ENCODE assay signal across 19 cellular contexts in genomic region chr5:79975422-79975821, GRCh38. TPM values are rescaled to one million over a fixed set of nuclear protein-coding genes. Genes with fewer than 3 reads are reported as not detected.
DNase-seq lines count a peak whose midpoint lies in the region; ATAC-seq and TF ChIP-seq lines count a peak whose summit lies in the region.
"Had no signal": no experiment of that assay in that cellular context is flagged by ENCODE, and none has a peak within 500 bp of the region (broad histone marks: within the 10 kb centered on the region; RNA-seq: fewer than 3 reads in every experiment).

No MANE protein-coding gene starts in this region.

- ATAC-seq in foreskin keratinocyte (peak; percentile 61), HG02870 (IDR thresholded peaks at IDR 0.05; ENCODE audit: unreplicated experiment) (no peak)
- no peak for ATAC-seq in activated CD8-positive, alpha-beta T cell treated with anti-CD3 and anti-CD28 coated beads for 36 hours

- peaks cover 4% of the 10 kb centered on the region for H3K27me3 Mint-ChIP-seq in activated CD4-positive, alpha-beta memory T cell treated with anti-CD3 and anti-CD28 coated beads, Interleukin-2, amount 10 ng/mL, durations not matched to agents 7 days and 5 days
- peaks cover 3% of the 10 kb centered on the region for H3K27me3 Mint-ChIP-seq in activated CD4-positive, alpha-beta memory T cell treated with anti-CD3 and anti-CD28 coated beads for 36 hours
- H3K27me3 Mint-ChIP-seq in activated CD8-positive, alpha-beta T cell treated with anti-CD3 and anti-CD28 coated beads for 36 hours = peaks cover 3% of the 10 kb centered on the region

- H3K36me3 Mint-ChIP-seq in activated CD4-positive, alpha-beta memory T cell treated with anti-CD3 and anti-CD28 coated beads, Interleukin-2, amount 10 ng/mL, durations not matched to agents 7 days and 5 days (ENCODE audit: low read depth) = peaks cover 64% of the 10 kb centered on the region
- peaks cover 30% of the 10 kb centered on the region for H3K36me3 Mint-ChIP-seq in activated CD4-positive, alpha-beta memory T cell treated with anti-CD3 and anti-CD28 coated beads for 36 hours
- peaks cover 31% of the 10 kb centered on the region for H3K36me3 Mint-ChIP-seq in activated CD8-positive, alpha-beta T cell treated with anti-CD3 and anti-CD28 coated beads for 36 hours (ENCODE audit: low read depth)

- peaks cover 30% of the 10 kb centered on the region for H3K4me1 ChIP-seq in foreskin keratinocyte

- CTCF ChIA-PET in activated CD4-positive, alpha-beta memory T cell treated with anti-CD3 and anti-CD28 coated beads, Interleukin-2, amount 10 ng/mL, durations not matched to agents 7 days and 5 days (lab: Charles Lee) = interaction anchor here (0.5 to 0.8 kb wide), 2 partner anchors 12 to 108 kb away, joined by 3 to 4 read pairs; no protein-coding TSS in a partner anchor
- CTCF ChIA-PET in activated CD4-positive, alpha-beta memory T cell treated with anti-CD3 and anti-CD28 coated beads for 36 hours (lab: Charles Lee) = no interaction called here
- CTCF ChIA-PET in activated CD8-positive, alpha-beta T cell treated with anti-CD3 and anti-CD28 coated beads for 36 hours (lab: Charles Lee) = interaction anchor here (3.0 kb wide), 1 partner anchor 108 kb away, joined by 9 read pairs; no protein-coding TSS in a partner anchor

- no peaks in the 10 kb centered on the region for H3K9me3 Mint-ChIP-seq in activated CD4-positive, alpha-beta memory T cell treated with anti-CD3 and anti-CD28 coated beads, Interleukin-2, amount 10 ng/mL, durations not matched to agents 7 days and 5 days
- no peaks in the 10 kb centered on the region for H3K9me3 Mint-ChIP-seq in activated CD4-positive, alpha-beta memory T cell treated with anti-CD3 and anti-CD28 coated beads for 36 hours
- H3K9me3 Mint-ChIP-seq in activated CD8-positive, alpha-beta T cell treated with anti-CD3 and anti-CD28 coated beads for 36 hours = no peaks in the 10 kb centered on the region

- H3K27ac ChIP-seq in foreskin keratinocyte = peak overlapping the region; percentile 90
- H3K27ac ChIP-seq: BLaER1 treated with 17β-estradiol and CSF1 and Interleukin-3, amounts not matched to agents 10 nM and 100 nM; SK-N-MC had no signal

- no peaks in the 10 kb centered on the region for H3K27me3 ChIP-seq in foreskin keratinocyte
- H3K27me3 ChIP-seq: BLaER1 treated with 17β-estradiol and CSF1 and Interleukin-3, amounts not matched to agents 10 nM and 100 nM had no signal

- no peak for TF ChIP-seq CTCF in foreskin keratinocyte (conservative IDR thresholded peaks at IDR 0.05)
- no peak for TF ChIP-seq CTCF in activated CD8-positive, alpha-beta T cell treated with anti-CD3 and anti-CD28 coated beads for 36 hours (IDR thresholded peaks at IDR 0.05)

- DNase-seq in activated CD4-positive, alpha-beta memory T cell treated with anti-CD3 and anti-CD28 coated beads, Interleukin-2, amount 10 ng/mL, durations not matched to agents 7 days and 5 days = no peak
- DNase-seq in activated CD4-positive, alpha-beta memory T cell treated with anti-CD3 and anti-CD28 coated beads for 36 hours = no peak
- DNase-seq in RPMI7951 (ENCODE audit: low read depth) = peak; percentile 51
- DNase-seq in foreskin keratinocyte = peak; percentile 72 to 81
- no peak for DNase-seq in activated CD8-positive, alpha-beta T cell treated with anti-CD3 and anti-CD28 coated beads for 36 hours
- no peak for DNase-seq in putamen (ENCODE audit: low spot score)
- DNase-seq in NCI-H748 treated with DMSO at 0.1 percent for 48 hours (lab: John Stamatoyannopoulos, UW) = no peak
- DNase-seq: GF-D8; GOT3; MV-4-11; NCI-H1417 treated with DMSO at 0.1 percent for 48 hours; NCI-H1930; NCI-H526 treated with DMSO at 0.1 percent for 48 hours; NK-92 treated with Interleukin-12 subunit alpha and Interleukin-12 subunit beta, amount 100 ng/mL, for 24 hours; OCI-M1; T-helper 1 cell had no signal

- H3K4me3 Mint-ChIP-seq in activated CD4-positive, alpha-beta memory T cell treated with anti-CD3 and anti-CD28 coated beads, Interleukin-2, amount 10 ng/mL, durations not matched to agents 7 days and 5 days = no peak overlapping the region
- H3K4me3 Mint-ChIP-seq in activated CD4-positive, alpha-beta memory T cell treated with anti-CD3 and anti-CD28 coated beads for 36 hours = no peak overlapping the region
- H3K4me3 Mint-ChIP-seq in activated CD8-positive, alpha-beta T cell treated with anti-CD3 and anti-CD28 coated beads for 36 hours = no peak overlapping the region

- H3K27ac Mint-ChIP-seq in activated CD4-positive, alpha-beta memory T cell treated with anti-CD3 and anti-CD28 coated beads, Interleukin-2, amount 10 ng/mL, durations not matched to agents 7 days and 5 days = peak overlapping the region; percentile 19
- no peak overlapping the region for H3K27ac Mint-ChIP-seq in activated CD4-positive, alpha-beta memory T cell treated with anti-CD3 and anti-CD28 coated beads for 36 hours
- no peak overlapping the region for H3K27ac Mint-ChIP-seq in activated CD8-positive, alpha-beta T cell treated with anti-CD3 and anti-CD28 coated beads for 36 hours

- POLR2A ChIA-PET in activated CD4-positive, alpha-beta memory T cell treated with anti-CD3 and anti-CD28 coated beads, Interleukin-2, amount 10 ng/mL, durations not matched to agents 7 days and 5 days (lab: Charles Lee) = interaction anchor here (1.7 kb wide), 1 partner anchor 15 kb away, joined by 17 read pairs; the partner anchor contains the start of gene MTX3
- POLR2A ChIA-PET in activated CD4-positive, alpha-beta memory T cell treated with anti-CD3 and anti-CD28 coated beads for 36 hours (lab: Charles Lee) = interaction anchor here (0.8 kb wide), 1 partner anchor 9 kb away, joined by 3 read pairs; no protein-coding TSS in a partner anchor
- POLR2A ChIA-PET in activated CD8-positive, alpha-beta T cell treated with anti-CD3 and anti-CD28 coated beads for 36 hours (lab: Charles Lee) = interaction anchor here (1.1 to 1.6 kb wide), 3 partner anchors 10 to 15 kb away, joined by 4 to 6 read pairs (median 5); no protein-coding TSS in a partner anchor

- H3K4me1 Mint-ChIP-seq in activated CD4-positive, alpha-beta memory T cell treated with anti-CD3 and anti-CD28 coated beads, Interleukin-2, amount 10 ng/mL, durations not matched to agents 7 days and 5 days = peaks cover 8% of the 10 kb centered on the region
- H3K4me1 Mint-ChIP-seq in activated CD4-positive, alpha-beta memory T cell treated with anti-CD3 and anti-CD28 coated beads for 36 hours (ENCODE audit: low read depth) = peaks cover 5% of the 10 kb centered on the region
- H3K4me1 Mint-ChIP-seq in activated CD8-positive, alpha-beta T cell treated with anti-CD3 and anti-CD28 coated beads for 36 hours (ENCODE audit: low read depth) = peaks cover 4% of the 10 kb centered on the region

- intact Hi-C loops in activated CD4-positive, alpha-beta memory T cell treated with anti-CD3 and anti-CD28 coated beads for 36 hours (cut with micrococcal nuclease) = no loop called here
- intact Hi-C loops in activated CD8-positive, alpha-beta T cell treated with anti-CD3 and anti-CD28 coated beads for 36 hours (cut with micrococcal nuclease) = no loop called here

RNA-seq across cellular contexts. Expression of gene MTX3, which starts 15.6 kb away (rescaled TPM):
- 10 to 100 TPM; 22.8 TPM for total RNA-seq in activated CD4-positive, alpha-beta memory T cell treated with anti-CD3 and anti-CD28 coated beads, Interleukin-2, amount 10 ng/mL, durations not matched to agents 7 days and 5 days
- total RNA-seq in activated CD4-positive, alpha-beta memory T cell treated with anti-CD3 and anti-CD28 coated beads for 36 hours = 10 to 100 TPM; 13.3 to 16.8 TPM
- total RNA-seq in RPMI7951 (2014; rRNA removed; shearing (Covaris generic)) = 13.9 and 15.6 TPM in 2 replicates
- 15.4 and 16.2 TPM in 2 replicates for total RNA-seq in foreskin keratinocyte
- polyA plus RNA-seq in foreskin keratinocyte = 3.4 and 4.3 TPM in 2 replicates
- total RNA-seq in activated CD8-positive, alpha-beta T cell treated with anti-CD3 and anti-CD28 coated beads for 36 hours = 10 to 100 TPM; 18.1 to 18.5 TPM

RNA-seq across cellular contexts. Expression of gene THBS4, which starts 59.7 kb away (rescaled TPM):
- total RNA-seq in activated CD4-positive, alpha-beta memory T cell treated with anti-CD3 and anti-CD28 coated beads, Interleukin-2, amount 10 ng/mL, durations not matched to agents 7 days and 5 days = 1 to 10 TPM; 2.2 to 3.6 TPM
- total RNA-seq in activated CD4-positive, alpha-beta memory T cell treated with anti-CD3 and anti-CD28 coated beads for 36 hours = 1 to 10 TPM; 1.8 to 2.2 TPM
- under 0.01 and 0.36 TPM in 2 replicates for total RNA-seq in RPMI7951 (2014; rRNA removed; shearing (Covaris generic))
- total RNA-seq in foreskin keratinocyte = 0.67 and 1.1 TPM in 2 replicates
- polyA plus RNA-seq in foreskin keratinocyte = 0.59 and 0.69 TPM in 2 replicates
- 1 to 10 TPM; 2.3 to 2.5 TPM for total RNA-seq in activated CD8-positive, alpha-beta T cell treated with anti-CD3 and anti-CD28 coated beads for 36 hours

Comparison
In these comparisons a context has a peak if more than half of its experiments do, and no peak if none do; other contexts are left out.
1. DNase-seq: peak in RPMI7951 (single experiment) and foreskin keratinocyte (2 of 2); none in activated CD4-positive, alpha-beta memory T cell treated with anti-CD3 and anti-CD28 coated beads, Interleukin-2, amount 10 ng/mL, durations not matched to agents 7 days and 5 days (single experiment), activated CD4-positive, alpha-beta memory T cell treated with anti-CD3 and anti-CD28 coated beads for 36 hours (single experiment), activated CD8-positive, alpha-beta T cell treated with anti-CD3 and anti-CD28 coated beads for 36 hours (single experiment), putamen (single experiment) and NCI-H748 treated with DMSO at 0.1 percent for 48 hours (single experiment).